In the genomic region with DNA sequence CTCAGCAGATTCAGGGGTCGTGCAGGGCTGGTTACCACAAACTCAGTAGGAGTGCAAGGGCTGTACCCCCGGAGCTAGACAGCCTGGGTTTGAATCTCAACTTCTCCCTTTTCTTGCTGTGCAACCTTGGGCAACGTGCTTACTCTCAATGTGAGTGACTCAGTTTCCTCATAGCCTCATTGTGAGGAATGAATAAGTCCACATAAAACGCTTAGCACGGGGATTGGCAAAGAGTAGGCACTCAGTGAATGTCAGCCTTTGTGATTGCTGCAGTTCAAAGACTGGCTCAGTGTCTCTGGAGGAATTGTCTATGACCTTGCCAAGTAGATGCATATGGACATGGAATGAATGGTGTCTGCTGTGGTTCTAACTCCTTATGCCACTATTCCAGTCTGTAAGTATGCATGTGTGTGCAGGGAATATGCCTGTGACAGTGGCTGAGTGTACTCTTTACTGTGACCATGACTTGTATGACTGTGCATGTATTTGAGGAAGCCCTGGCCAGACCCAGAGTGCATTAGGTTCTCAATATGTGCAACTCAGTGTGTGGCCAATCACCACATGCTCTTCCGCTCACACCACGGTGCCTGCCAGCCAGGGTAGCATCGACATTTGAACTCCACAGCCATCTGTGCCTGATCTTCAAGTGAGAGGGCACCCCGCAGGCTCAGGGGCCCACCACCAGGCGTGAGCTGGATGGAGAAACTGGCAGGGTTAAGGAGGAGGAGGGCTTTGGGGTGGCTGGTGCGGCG, we compare ENCODE assay signal across 7 cellular contexts. TPM values are rescaled to one million over a fixed set of nuclear protein-coding genes. Genes with fewer than 3 reads are reported as not detected.
A peak's percentile ranks its signal among the peaks of the same experiment; 100 is the strongest.
DNase-seq lines count a peak whose midpoint lies in the region.

No MANE protein-coding gene starts in this region.

- H3K4me1 ChIP-seq in duodenal mucosa (ENCODE audit: control insufficient read depth in 1 of 2, insufficient read depth in 2 of 2, low read length in 2 of 2): peaks cover 31 to 39% of the 10 kb centered on the region in 2 donors
- H3K4me1 ChIP-seq in urinary bladder (ENCODE audit: insufficient read depth): no peaks in the 10 kb centered on the region

- H3K27ac ChIP-seq in duodenal mucosa (ENCODE audit: low read depth, low read length): peak overlapping the region; percentile 85
- H3K27ac ChIP-seq in urinary bladder (ENCODE audit: low read depth): peak overlapping the region; percentile 55

- H3K27me3 ChIP-seq in H7 (ENCODE audit: control insufficient read depth, insufficient read depth, low read length) (no peaks in the 10 kb centered on the region), duodenal mucosa (ENCODE audit: control insufficient read depth in 1 of 2, insufficient read depth in 2 of 2, low read length in 2 of 2) (no peaks in the 10 kb centered on the region)

- DNase-seq in H7 (no peak), SIG-M5 (lab: John Stamatoyannopoulos, UW) (peak; percentile 25), middle frontal gyrus (ENCODE audit: extremely low spot score, low spot score) (peak; percentile 39), AG08396 (ENCODE audit: low spot score) (no peak), NCI-H128 (lab: John Stamatoyannopoulos, UW; ENCODE audit: unreplicated experiment) (no peak)

- H3K36me3 ChIP-seq in H7 (replicated peaks; ENCODE audit: control insufficient read depth, insufficient read depth, low read length) (no peaks in the 10 kb centered on the region), duodenal mucosa (ENCODE audit: control insufficient read depth in 1 of 2, insufficient read depth in 2 of 2, low read length in 2 of 2) (no peaks in the 10 kb centered on the region), urinary bladder (ENCODE audit: insufficient read depth) (no peaks in the 10 kb centered on the region)

- WGBS in urinary bladder: 49% methylated on average over 12 of the region's 12 CpGs

- H3K9me3 ChIP-seq in duodenal mucosa (ENCODE audit: control insufficient read depth in 1 of 2, low read length in 2 of 2): no peaks in the 10 kb centered on the region

- peak overlapping the region; percentile 14; the same call in 1 of the 2 replicates for H3K4me3 ChIP-seq in H7 (ENCODE audit: insufficient read depth, low read depth, low read length)
- H3K4me3 ChIP-seq in duodenal mucosa (ENCODE audit: low read depth in 1 of 2, low read length in 2 of 2): peak overlapping the region; percentile 62 to 74
- H3K4me3 ChIP-seq in urinary bladder (ENCODE audit: low read depth, low read length): peak overlapping the region; percentile 34

- peak overlapping the region; percentile 75 to 76 for H3K9ac ChIP-seq in duodenal mucosa (ENCODE audit: low read depth in 1 of 2, low read length in 2 of 2)

RNA-seq across cellular contexts. Expression of gene HYAL3, which starts 0.9 kb away (rescaled TPM):
- 3.5 and 5.7 TPM in 2 replicates for total RNA-seq in H7 (2014; rRNA removed; shearing (Covaris generic))
- 2.9 TPM for total RNA-seq in urinary bladder
- 3.0 TPM for polyA plus RNA-seq in urinary bladder

RNA-seq across cellular contexts. Expression of gene NAA80, which starts 0.9 kb away (rescaled TPM):
- total RNA-seq in H7 (2014; rRNA removed; shearing (Covaris generic)): 23.7 and 28.3 TPM in 2 replicates
- total RNA-seq in urinary bladder: 2.3 TPM
- 12.0 TPM for polyA plus RNA-seq in urinary bladder

RNA-seq across cellular contexts. Expression of gene HYAL1, which starts 3.3 kb away (rescaled TPM):
- total RNA-seq in H7 (2014; rRNA removed; shearing (Covaris generic)): 5.4 and 8.2 TPM in 2 replicates
- total RNA-seq in urinary bladder: 2.5 TPM
- 7.0 TPM for polyA plus RNA-seq in urinary bladder

RNA-seq across cellular contexts. Expression of gene IFRD2, which starts 7.9 kb away (rescaled TPM):
- total RNA-seq in H7 (2014; rRNA removed; shearing (Covaris generic)): 118 and 146 TPM in 2 replicates
- 19.5 TPM for total RNA-seq in urinary bladder
- polyA plus RNA-seq in urinary bladder: 52.9 TPM

RNA-seq across cellular contexts. Expression of gene LSMEM2, which starts 21.2 kb away (rescaled TPM):
- total RNA-seq in H7 (2014; rRNA removed; shearing (Covaris generic)): 0.07 and 1.2 TPM in 2 replicates
- 0.79 TPM for total RNA-seq in urinary bladder
- polyA plus RNA-seq in urinary bladder: 0.39 TPM

Comparison
In these comparisons a context has a peak if more than half of its experiments do, and no peak if none do; other contexts are left out.
1. DNase-seq: peak in SIG-M5 (single experiment) and middle frontal gyrus (single experiment); none in H7 (single experiment), AG08396 (single experiment) and NCI-H128 (single experiment).
2. H3K4me3 ChIP-seq: peak in every context shown above with its lines; median percentile 68 in duodenal mucosa; 34 in urinary bladder; 14 in H7.